ENCODE assay signal across 9 cellular contexts in the genomic region with DNA sequence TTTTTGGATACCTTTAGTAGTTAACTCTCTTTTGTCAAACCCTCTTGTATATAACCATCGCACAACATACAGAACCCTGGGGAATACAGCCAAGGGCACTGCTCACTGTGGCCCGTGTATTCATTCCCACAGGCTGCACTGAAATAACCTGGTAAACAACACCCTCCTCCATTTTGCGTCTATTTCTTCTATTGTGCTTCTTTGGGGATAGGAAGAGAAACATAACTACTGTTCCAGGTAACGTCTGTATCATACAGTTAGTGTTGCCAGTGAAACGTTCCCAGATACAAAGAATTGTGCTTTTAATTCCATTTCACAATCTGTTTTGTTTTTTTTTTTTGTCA. TPM values are rescaled to one million over a fixed set of nuclear protein-coding genes. Genes with fewer than 3 reads are reported as not detected.
A peak's percentile ranks its signal among the peaks of the same experiment; 100 is the strongest.
DNase-seq lines count a peak whose midpoint lies in the region; ATAC-seq and TF ChIP-seq lines count a peak whose summit lies in the region.
"Had no signal": no experiment of that assay in that cellular context is flagged by ENCODE, and none has a peak within 500 bp of the region (broad histone marks: within the 10 kb centered on the region; RNA-seq: fewer than 3 reads in every experiment).

No MANE protein-coding gene starts in this region.

- no peak overlapping the region for H3K4me3 Mint-ChIP-seq in H9
- H3K4me3 Mint-ChIP-seq in activated CD4-positive, alpha-beta memory T cell treated with anti-CD3 and anti-CD28 coated beads, Interleukin-2, amount 10 ng/mL, durations not matched to agents 7 days and 5 days, result no peak overlapping the region

- CTCF ChIA-PET in activated CD4-positive, alpha-beta memory T cell treated with anti-CD3 and anti-CD28 coated beads, Interleukin-2, amount 10 ng/mL, durations not matched to agents 7 days and 5 days (lab: Charles Lee), result interaction anchor here (1.4 kb wide), 1 partner anchor 10 kb away, joined by 4 read pairs; no protein-coding TSS in a partner anchor

- no peaks in the 10 kb centered on the region for H3K4me1 ChIP-seq in H9 (ENCODE audit: insufficient read depth, low read length)
- H3K4me1 ChIP-seq in gastroesophageal sphincter, result peaks cover 0 to 66% (median 6%) of the 10 kb centered on the region in 3 donors
- peaks cover 17 to 46% (median 41%) of the 10 kb centered on the region in 3 donors for H3K4me1 ChIP-seq in skeletal muscle tissue (ENCODE audit: control insufficient read depth in 3 of 3, insufficient read depth in 3 of 3, low read length in 3 of 3)
- peaks cover 5% of the 10 kb centered on the region; the same call in 1 of the 2 replicates for H3K4me1 ChIP-seq in Karpas-422 (ENCODE audit: low read length)

- no peak overlapping the region for H3K14ac ChIP-seq in H9 (ENCODE audit: insufficient read depth, low read length)

- peaks cover 4 to 24% (median 22%) of the 10 kb centered on the region in 3 experiments for H3K36me3 Mint-ChIP-seq in H9 (ENCODE audit: insufficient read depth in 1 of 3, low read depth in 3 of 3)
- H3K36me3 Mint-ChIP-seq in activated CD4-positive, alpha-beta memory T cell treated with anti-CD3 and anti-CD28 coated beads, Interleukin-2, amount 10 ng/mL, durations not matched to agents 7 days and 5 days (ENCODE audit: low read depth), result peaks cover 78% of the 10 kb centered on the region

- peak overlapping the region in 2 of 3 experiments; percentile 3 to 69; a peak in 4 of 7 replicates for H3K27ac Mint-ChIP-seq in H9
- H3K27ac Mint-ChIP-seq in activated CD4-positive, alpha-beta memory T cell treated with anti-CD3 and anti-CD28 coated beads, Interleukin-2, amount 10 ng/mL, durations not matched to agents 7 days and 5 days, result peak overlapping the region; percentile 94

- H3K4ac ChIP-seq in H9 (ENCODE audit: low read depth, low read length), result no peak overlapping the region

- DNase-seq in H9 (no peak), Karpas-422 (no peak), epidermal melanocyte (ENCODE audit: insufficient read length, low spot score) (no peak)
- no peak for DNase-seq in activated CD4-positive, alpha-beta memory T cell treated with anti-CD3 and anti-CD28 coated beads, Interleukin-2, amount 10 ng/mL, durations not matched to agents 7 days and 5 days
- DNase-seq: NCI-H1092, Right ventricle myocardium superior had no signal

- no peak overlapping the region for H2BK20ac ChIP-seq in H9 (ENCODE audit: low read depth, low read length, poor library complexity, severe bottlenecking)

- H3K4me3 ChIP-seq in gastroesophageal sphincter, result no peak overlapping the region
- no peak overlapping the region for H3K4me3 ChIP-seq in skeletal muscle tissue (ENCODE audit: low read length in 3 of 3)
- H3K4me3 ChIP-seq in Karpas-422 (ENCODE audit: low read length), result no peak overlapping the region

- ATAC-seq in gastroesophageal sphincter (no peak), GM19452 (IDR thresholded peaks at IDR 0.05; ENCODE audit: unreplicated experiment) (no peak)

- no peaks in the 10 kb centered on the region for H3K9me2 ChIP-seq in Karpas-422 (replicated peaks; ENCODE audit: insufficient read depth, low read length)

- no peaks in the 10 kb centered on the region for H3K23me2 ChIP-seq in H9 (ENCODE audit: insufficient read length, low read depth, low read length, poor library complexity, severe bottlenecking)

- POLR2A ChIA-PET in activated CD4-positive, alpha-beta memory T cell treated with anti-CD3 and anti-CD28 coated beads, Interleukin-2, amount 10 ng/mL, durations not matched to agents 7 days and 5 days (lab: Charles Lee), result interaction anchor here (0.7 kb wide), 1 partner anchor 44 kb away, joined by 3 read pairs; no protein-coding TSS in a partner anchor

- H3K79me2 ChIP-seq in H9 (ENCODE audit: insufficient read depth, low read length), result no peaks in the 10 kb centered on the region
- peaks cover 13% of the 10 kb centered on the region for H3K79me2 ChIP-seq in Karpas-422 (ENCODE audit: low read length)

- no peak overlapping the region for H3K56ac ChIP-seq in H9 (ENCODE audit: insufficient read length, low read depth, low read length)

- H4K20me1 ChIP-seq in H9 (ENCODE audit: control insufficient read depth, insufficient read depth, insufficient read length) (no peaks in the 10 kb centered on the region), Karpas-422 (ENCODE audit: insufficient read depth, low read depth, low read length) (no peaks in the 10 kb centered on the region)

- H3K9ac ChIP-seq in H9 (ENCODE audit: extremely low read depth, insufficient read length, low read length), result no peak overlapping the region
- no peak overlapping the region for H3K9ac ChIP-seq in skeletal muscle tissue (ENCODE audit: low read depth in 1 of 3, low read length in 3 of 3)
- no peak overlapping the region for H3K9ac ChIP-seq in Karpas-422 (ENCODE audit: low read length)

- TF ChIP-seq CTCF in H9 (conservative IDR thresholded peaks at IDR 0.05) (no peak), gastroesophageal sphincter (IDR thresholded peaks at IDR 0.05) (no peak)

- no peak for TF ChIP-seq EP300 in gastroesophageal sphincter (IDR thresholded peaks at IDR 0.05)

- no peak overlapping the region for H2BK12ac ChIP-seq in H9 (ENCODE audit: insufficient read length, low read depth, low read length)

- peaks cover 24 to 26% of the 10 kb centered on the region in 2 experiments for H3K4me1 Mint-ChIP-seq in H9
- H3K4me1 Mint-ChIP-seq in activated CD4-positive, alpha-beta memory T cell treated with anti-CD3 and anti-CD28 coated beads, Interleukin-2, amount 10 ng/mL, durations not matched to agents 7 days and 5 days, result peaks cover 65% of the 10 kb centered on the region

- H3K23ac ChIP-seq in H9 (ENCODE audit: insufficient read length, low read depth, low read length), result no peak overlapping the region

- H3K4me2 ChIP-seq in H9 (ENCODE audit: insufficient read depth, insufficient read length, low read length) (no peak overlapping the region), Karpas-422 (ENCODE audit: low read depth, low read length, poor library complexity, severe bottlenecking) (no peak overlapping the region)

- no peak overlapping the region for H4K91ac ChIP-seq in H9 (ENCODE audit: insufficient read length, low read depth, low read length)

- H3K79me1 ChIP-seq in H9 (ENCODE audit: insufficient read depth, low read depth, low read length, poor library complexity, severe bottlenecking), result no peaks in the 10 kb centered on the region

- no peaks in the 10 kb centered on the region; a peak in 1 of 5 replicates for H3K9me3 Mint-ChIP-seq in H9
- H3K9me3 Mint-ChIP-seq in activated CD4-positive, alpha-beta memory T cell treated with anti-CD3 and anti-CD28 coated beads, Interleukin-2, amount 10 ng/mL, durations not matched to agents 7 days and 5 days, result no peaks in the 10 kb centered on the region

- H3K36me3 ChIP-seq in gastroesophageal sphincter (peaks cover 0 to 60% of the 10 kb centered on the region in 2 donors), skeletal muscle tissue (ENCODE audit: control insufficient read depth in 3 of 3, insufficient read depth in 3 of 3, low read length in 3 of 3) (peaks cover 16 to 26% (median 22%) of the 10 kb centered on the region in 3 donors), Karpas-422 (ENCODE audit: insufficient read depth, low read length) (peaks cover 43% of the 10 kb centered on the region)

- H4K5ac ChIP-seq in H9 (ENCODE audit: insufficient read length, low read depth, low read length), result no peak overlapping the region

- no peaks in the 10 kb centered on the region for H3K27me3 Mint-ChIP-seq in H9 (ENCODE audit: low read depth)
- no peaks in the 10 kb centered on the region for H3K27me3 Mint-ChIP-seq in activated CD4-positive, alpha-beta memory T cell treated with anti-CD3 and anti-CD28 coated beads, Interleukin-2, amount 10 ng/mL, durations not matched to agents 7 days and 5 days

- H2AFZ ChIP-seq in H9 (ENCODE audit: low read length) (no peak overlapping the region), Karpas-422 (ENCODE audit: low read length) (no peak overlapping the region)

- H3K9me3 ChIP-seq in H9 (ENCODE audit: control insufficient read depth, low read depth, low read length) (no peaks in the 10 kb centered on the region), gastroesophageal sphincter (no peaks in the 10 kb centered on the region), skeletal muscle tissue (ENCODE audit: control insufficient read depth in 3 of 3, low read length in 3 of 3) (no peaks in the 10 kb centered on the region), Karpas-422 (ENCODE audit: low read length) (no peaks in the 10 kb centered on the region)

- no peak overlapping the region for H2BK15ac ChIP-seq in H9 (ENCODE audit: low read depth, low read length)

- H2BK120ac ChIP-seq in H9 (ENCODE audit: low read depth, low read length, poor library complexity, severe bottlenecking), result no peak overlapping the region

- H3T11ph ChIP-seq in H9 (ENCODE audit: low read length), result no peak overlapping the region

- no peak overlapping the region for H4K8ac ChIP-seq in H9 (replicated peaks; ENCODE audit: insufficient read length, low read depth, low read length)

- H2AK5ac ChIP-seq in H9 (ENCODE audit: insufficient read length, low read length), result no peak overlapping the region

- H3K27me3 ChIP-seq in H9 (ENCODE audit: insufficient read depth, low read length), result no peaks in the 10 kb centered on the region
- no peaks in the 10 kb centered on the region for H3K27me3 ChIP-seq in gastroesophageal sphincter
- no peaks in the 10 kb centered on the region for H3K27me3 ChIP-seq in skeletal muscle tissue (ENCODE audit: control insufficient read depth in 3 of 3, insufficient read depth in 3 of 3, low read length in 3 of 3)
- H3K27me3 ChIP-seq in Karpas-422 (ENCODE audit: low read length), result no peaks in the 10 kb centered on the region

- WGBS in H9 (ENCODE audit: extremely low coverage, insufficient read length, low lambda C conversion rate), result no CpG with 5 or more reads among the region's 5 CpGs
- WGBS in gastroesophageal sphincter (ENCODE audit: low coverage in 1 of 2), 2 donors, result 39 to 46% methylated on average over 5 of the region's 5 CpGs

- H2BK5ac ChIP-seq in H9 (ENCODE audit: insufficient read length, low read length), result no peak overlapping the region

- no peak for TF ChIP-seq POLR2A in gastroesophageal sphincter (IDR thresholded peaks at IDR 0.05)

- H3K18ac ChIP-seq in H9 (ENCODE audit: insufficient read length, low read depth, low read length), result no peak overlapping the region

- H3K27ac ChIP-seq in H9 (ENCODE audit: insufficient read length, low read depth, low read length) (no peak overlapping the region), gastroesophageal sphincter (peak overlapping the region; percentile 75 to 84 (median 80)), skeletal muscle tissue (ENCODE audit: low read depth, low read length) (peak overlapping the region; percentile 36), Karpas-422 (ENCODE audit: low read length) (no peak overlapping the region)

RNA-seq across cellular contexts. Expression of a gene that starts 9.6 kb away (rescaled TPM):
- total RNA-seq in H9 (2021) (8.9 and 9.7 TPM in 2 replicates), gastroesophageal sphincter (10 to 100 TPM in 3 of 4 donors, 1 to 10 TPM in 1; 9.4 to 21.5 (median 11.4) TPM), skeletal muscle tissue (23.0 TPM)
- total RNA-seq in activated CD4-positive, alpha-beta memory T cell treated with anti-CD3 and anti-CD28 coated beads, Interleukin-2, amount 10 ng/mL, durations not matched to agents 7 days and 5 days, result 10 to 100 TPM; 26.2 to 29.1 TPM
- 12.8 and 24.6 TPM in 2 replicates for total RNA-seq in Karpas-422 (2014; rRNA removed; shearing (Covaris generic); ENCODE audit: low replicate concordance)

RNA-seq across cellular contexts. Expression of a gene that starts 39.5 kb away (rescaled TPM):
- total RNA-seq in H9 (2021) (18.0 and 19.1 TPM in 2 replicates), gastroesophageal sphincter (100 to 1,000 TPM; 141 to 182 (median 153) TPM), skeletal muscle tissue (52.2 TPM)
- 10 to 100 TPM; 84.3 to 85.2 TPM for total RNA-seq in activated CD4-positive, alpha-beta memory T cell treated with anti-CD3 and anti-CD28 coated beads, Interleukin-2, amount 10 ng/mL, durations not matched to agents 7 days and 5 days
- total RNA-seq in Karpas-422 (2014; rRNA removed; shearing (Covaris generic); ENCODE audit: low replicate concordance), result 277 and 337 TPM in 2 replicates

RNA-seq across cellular contexts. Expression of a gene that starts 42.5 kb away (rescaled TPM):
- total RNA-seq in H9 (2021), result 25.0 and 27.0 TPM in 2 replicates
- 100 to 1,000 TPM; 107 to 112 TPM for total RNA-seq in activated CD4-positive, alpha-beta memory T cell treated with anti-CD3 and anti-CD28 coated beads, Interleukin-2, amount 10 ng/mL, durations not matched to agents 7 days and 5 days
- 10 to 100 TPM; 36.8 to 52.8 (median 42.3) TPM for total RNA-seq in gastroesophageal sphincter
- total RNA-seq in skeletal muscle tissue, result 37.6 TPM
- 76.3 and 81.9 TPM in 2 replicates for total RNA-seq in Karpas-422 (2014; rRNA removed; shearing (Covaris generic); ENCODE audit: low replicate concordance)

Comparison
In these comparisons a context has a peak if more than half of its experiments do, and no peak if none do; other contexts are left out.
1. H3K27ac ChIP-seq: peak in gastroesophageal sphincter (4 of 4) and skeletal muscle tissue (single experiment); none in H9 (single experiment) and Karpas-422 (single experiment).